ENCODE assay signal across 16 cellular contexts in genomic region chr10:62511656-62512055, GRCh38.
DNase-seq lines count a peak whose midpoint lies in the region; ATAC-seq lines count a peak whose summit lies in the region.
"Had no signal": no experiment of that assay in that cellular context is flagged by ENCODE, and none has a peak within 500 bp of the region (broad histone marks: within the 10 kb centered on the region; RNA-seq: fewer than 3 reads in every experiment).

No MANE protein-coding gene starts in this region.

- peak; percentile 12 for DNase-seq in OCI-M1 (lab: John Stamatoyannopoulos, UW)
- no peak for DNase-seq in H7
- no peak for DNase-seq in posterior vena cava (ENCODE audit: low spot score)
- no peak for DNase-seq in DMS 273 treated with DMSO at 0.1 percent for 48 hours (lab: John Stamatoyannopoulos, UW)
- no peak for DNase-seq in NK-92 (lab: John Stamatoyannopoulos, UW; ENCODE audit: unreplicated experiment)
- DNase-seq: activated CD8-positive, alpha-beta memory T cell treated with anti-CD3 and anti-CD28 coated beads for 24 hours; amniotic stem cell; CD4-positive, CD25-positive, alpha-beta regulatory T cell; effector memory CD8-positive, alpha-beta T cell; stimulated activated CD4-positive, alpha-beta T cell treated with anti-CD3 and anti-CD28 coated beads, Interleukin-4, amount 100 ng/mL, for 4 hours; T-cell had no signal

- intact Hi-C loops in posterior vena cava (cut with DNase I), result no loop called here

- ATAC-seq in GM18517 (IDR thresholded peaks at IDR 0.05; ENCODE audit: unreplicated experiment) (peak; percentile 95), GM21367 (IDR thresholded peaks at IDR 0.05; ENCODE audit: unreplicated experiment) (peak; percentile 88), HG02973 (IDR thresholded peaks at IDR 0.05; ENCODE audit: unreplicated experiment) (peak; percentile 70)
- ATAC-seq: effector memory CD8-positive, alpha-beta T cell; T-cell had no signal

- H3K4me3 ChIP-seq in H7 (ENCODE audit: insufficient read depth, low read depth, low read length), result no peak overlapping the region
- H3K4me3 ChIP-seq: prostate gland, suprapubic skin had no signal

- no peaks in the 10 kb centered on the region; the same call in 1 of the 2 replicates for H3K27me3 ChIP-seq in H7 (ENCODE audit: control insufficient read depth, insufficient read depth, low read length)
- H3K27me3 ChIP-seq: suprapubic skin had no signal

- H3K36me3 ChIP-seq in H7 (replicated peaks; ENCODE audit: control insufficient read depth, insufficient read depth, low read length), result no peaks in the 10 kb centered on the region
- H3K36me3 ChIP-seq: prostate gland, suprapubic skin had no signal
